8 cellular contexts compared by ENCODE assay signal in genomic region chr16:89599451-89599858, GRCh38. TPM values are rescaled to one million over a fixed set of nuclear protein-coding genes. Genes with fewer than 3 reads are reported as not detected.
DNase-seq lines count a peak whose midpoint lies in the region; ATAC-seq and TF ChIP-seq lines count a peak whose summit lies in the region.

No MANE protein-coding gene starts in this region.

- no peak overlapping the region for H2AFZ ChIP-seq in GM23248

- CTCF ChIA-PET in CD4-positive, alpha-beta T cell (lab: Charles Lee), result no interaction called here

- in situ Hi-C loops in GM23248 (cut with MboI) (no loop called here), SK-MEL-5 (cut with HindIII; ENCODE audit: low pct_unique_long_range_greater_than_20kb, low sequenced_read_pairs) (no loop called here)

- H3K27me3 Mint-ChIP-seq in CD4-positive, alpha-beta T cell, result no peaks in the 10 kb centered on the region

- no peaks in the 10 kb centered on the region for H3K36me3 Mint-ChIP-seq in CD4-positive, alpha-beta T cell (ENCODE audit: low read depth)

- no peaks in the 10 kb centered on the region for H3K9me3 ChIP-seq in CD4-positive, alpha-beta T cell (ENCODE audit: control insufficient read depth, low read length)
- no peaks in the 10 kb centered on the region for H3K9me3 ChIP-seq in GM23248 (ENCODE audit: low read depth)

- no peak overlapping the region for H3K27ac ChIP-seq in CD4-positive, alpha-beta T cell (ENCODE audit: low read depth, low read length)
- H3K27ac ChIP-seq in GM23248, result no peak overlapping the region

- no peaks in the 10 kb centered on the region for H3K36me3 ChIP-seq in GM23248 (ENCODE audit: low read depth)

- H3K9me2 ChIP-seq in GM23248 (ENCODE audit: insufficient read depth), result no peaks in the 10 kb centered on the region

- H3K4me3 ChIP-seq in GM23248, result no peak overlapping the region

- no peak overlapping the region for H3K9ac ChIP-seq in GM23248

- no peak overlapping the region for H3K27ac Mint-ChIP-seq in CD4-positive, alpha-beta T cell

- ATAC-seq in CD4-positive, alpha-beta T cell (ENCODE audit: poor library complexity), result peak; percentile 27
- no peak for ATAC-seq in HG03342 (IDR thresholded peaks at IDR 0.05; ENCODE audit: unreplicated experiment)

- peaks cover 4% of the 10 kb centered on the region; the same call in 1 of the 2 replicates for H3F3A ChIP-seq in GM23248 (ENCODE audit: insufficient read depth)

- H3K4me1 Mint-ChIP-seq in CD4-positive, alpha-beta T cell (ENCODE audit: low read depth), result peaks cover 12% of the 10 kb centered on the region

- WGBS in GM23248 (ENCODE audit: low coverage in 1 of 2, low lambda C conversion rate in 2 of 2, missing lambda C conversion rate in 2 of 2), 2 experiments, result 45 to 46% methylated on average over 8 of the region's 8 CpGs

- no peaks in the 10 kb centered on the region for H3K27me3 ChIP-seq in CD4-positive, alpha-beta T cell (ENCODE audit: control insufficient read depth, insufficient read depth, low read length)
- no peaks in the 10 kb centered on the region for H3K27me3 ChIP-seq in GM23248 (replicated peaks; ENCODE audit: insufficient read depth)

- H3K4me2 ChIP-seq in GM23248 (ENCODE audit: unreplicated experiment), result no peak overlapping the region

- peak in 6 of 10 experiments; percentile 19 to 31 (median 27) for DNase-seq in CD4-positive, alpha-beta T cell
- DNase-seq in GM23248 (peak; percentile 49), SK-MEL-5 (ENCODE audit: low read depth, low spot score) (peak; percentile 40), glomerular visceral epithelial cell (ENCODE audit: extremely low spot score) (peak; percentile 60), NCI-H1092 (lab: John Stamatoyannopoulos, UW) (no peak), NCI-H774 (lab: John Stamatoyannopoulos, UW) (no peak), D341Med (ENCODE audit: low spot score) (no peak)

- intact Hi-C loops in CD4-positive, alpha-beta T cell (cut with DNase I, micrococcal nuclease), result no loop called here

- H3K4me1 ChIP-seq in GM23248 (ENCODE audit: insufficient read depth), result peaks cover 14% of the 10 kb centered on the region

- no peak for TF ChIP-seq CTCF in CD4-positive, alpha-beta T cell (IDR thresholded peaks at IDR 0.05)

- no peaks in the 10 kb centered on the region for H3K79me2 ChIP-seq in GM23248 (ENCODE audit: insufficient read depth)

- H3K4me3 Mint-ChIP-seq in CD4-positive, alpha-beta T cell, result no peak overlapping the region

- H4K20me1 ChIP-seq in GM23248 (ENCODE audit: insufficient read depth), result no peaks in the 10 kb centered on the region

- POLR2A ChIA-PET in CD4-positive, alpha-beta T cell (lab: Charles Lee), result no interaction called here

- no peaks in the 10 kb centered on the region for H3K9me3 Mint-ChIP-seq in CD4-positive, alpha-beta T cell

RNA-seq across cellular contexts. Expression of gene DPEP1, which starts 14.0 kb away (rescaled TPM):
- not detected for total RNA-seq in CD4-positive, alpha-beta T cell
- not detected in 2 replicates for total RNA-seq in GM23248 (2014; rRNA removed; shearing (Covaris generic))
- not detected in 2 replicates for polyA plus RNA-seq in GM23248 (2016; fragmentation: Nextera tagmentation; extraction: Ambion mirVana)
- total RNA-seq in SK-MEL-5 (2014; rRNA removed; shearing (Covaris generic)), result 0.53 and 0.88 TPM in 2 replicates
- 0.25 and 2.6 TPM in 2 replicates for polyA plus RNA-seq in SK-MEL-5 (2015; cell fraction: cytosol; rRNA removed)
- polyA plus RNA-seq in SK-MEL-5 (2015; cell fraction: nucleus; rRNA removed), result 11.7 and 27.7 TPM in 2 replicates

RNA-seq across cellular contexts. Expression of gene CPNE7, which starts 23.9 kb away (rescaled TPM):
- 1 to 10 TPM; 1.0 to 1.3 TPM for total RNA-seq in CD4-positive, alpha-beta T cell
- 7.7 and 10.1 TPM in 2 replicates for total RNA-seq in GM23248 (2014; rRNA removed; shearing (Covaris generic))
- 4.7 and 5.3 TPM in 2 replicates for polyA plus RNA-seq in GM23248 (2016; fragmentation: Nextera tagmentation; extraction: Ambion mirVana)
- total RNA-seq in SK-MEL-5 (2014; rRNA removed; shearing (Covaris generic)), result 0.58 TPM in 1 of 2 replicates, not detected in the other
- not detected in 2 replicates for polyA plus RNA-seq in SK-MEL-5 (2015; cell fraction: cytosol; rRNA removed)
- 6.1 TPM in 1 of 2 replicates, not detected in the other for polyA plus RNA-seq in SK-MEL-5 (2015; cell fraction: nucleus; rRNA removed)

RNA-seq across cellular contexts. Expression of gene RPL13, which starts 39.0 kb away (rescaled TPM):
- total RNA-seq in CD4-positive, alpha-beta T cell, result 1,000 to 10,000 TPM; 4,971 to 5,051 TPM
- 3,580 and 6,666 TPM in 2 replicates for total RNA-seq in GM23248 (2014; rRNA removed; shearing (Covaris generic))
- polyA plus RNA-seq in GM23248 (2016; fragmentation: Nextera tagmentation; extraction: Ambion mirVana), result 1,418 and 1,480 TPM in 2 replicates
- total RNA-seq in SK-MEL-5 (2014; rRNA removed; shearing (Covaris generic)), result 2,970 and 3,073 TPM in 2 replicates
- polyA plus RNA-seq in SK-MEL-5 (2015; cell fraction: cytosol; rRNA removed), result 4,090 and 4,787 TPM in 2 replicates
- polyA plus RNA-seq in SK-MEL-5 (2015; cell fraction: nucleus; rRNA removed), result 1,125 and 1,141 TPM in 2 replicates

RNA-seq across cellular contexts. Expression of gene CHMP1A, which starts 58.1 kb away (rescaled TPM):
- total RNA-seq in CD4-positive, alpha-beta T cell, result 10 to 100 TPM; 54.7 to 55.9 TPM
- 85.7 and 111 TPM in 2 replicates for total RNA-seq in GM23248 (2014; rRNA removed; shearing (Covaris generic))
- polyA plus RNA-seq in GM23248 (2016; fragmentation: Nextera tagmentation; extraction: Ambion mirVana), result 97.2 and 102 TPM in 2 replicates
- total RNA-seq in SK-MEL-5 (2014; rRNA removed; shearing (Covaris generic)), result 56.1 and 58.3 TPM in 2 replicates
- polyA plus RNA-seq in SK-MEL-5 (2015; cell fraction: cytosol; rRNA removed), result 108 and 115 TPM in 2 replicates
- 70.8 and 98.8 TPM in 2 replicates for polyA plus RNA-seq in SK-MEL-5 (2015; cell fraction: nucleus; rRNA removed)

RNA-seq across cellular contexts. Expression of gene SPATA33, which starts 58.2 kb away (rescaled TPM):
- total RNA-seq in CD4-positive, alpha-beta T cell, result 1 to 10 TPM; 4.4 to 7.1 TPM
- total RNA-seq in GM23248 (2014; rRNA removed; shearing (Covaris generic)), result 1.8 and 2.7 TPM in 2 replicates
- polyA plus RNA-seq in GM23248 (2016; fragmentation: Nextera tagmentation; extraction: Ambion mirVana), result 7.5 and 8.6 TPM in 2 replicates
- total RNA-seq in SK-MEL-5 (2014; rRNA removed; shearing (Covaris generic)), result 0.85 and 1.0 TPM in 2 replicates
- polyA plus RNA-seq in SK-MEL-5 (2015; cell fraction: cytosol; rRNA removed), result 3.6 and 4.7 TPM in 2 replicates
- 19.0 and 21.7 TPM in 2 replicates for polyA plus RNA-seq in SK-MEL-5 (2015; cell fraction: nucleus; rRNA removed)

Comparison
In these comparisons a context has a peak if more than half of its experiments do, and no peak if none do; other contexts are left out.
1. DNase-seq: peak in CD4-positive, alpha-beta T cell (6 of 10), GM23248 (single experiment), SK-MEL-5 (single experiment) and glomerular visceral epithelial cell (single experiment); none in NCI-H1092 (single experiment), NCI-H774 (single experiment) and D341Med (single experiment).